10 cellular contexts compared by ENCODE assay signal in the genomic region with DNA sequence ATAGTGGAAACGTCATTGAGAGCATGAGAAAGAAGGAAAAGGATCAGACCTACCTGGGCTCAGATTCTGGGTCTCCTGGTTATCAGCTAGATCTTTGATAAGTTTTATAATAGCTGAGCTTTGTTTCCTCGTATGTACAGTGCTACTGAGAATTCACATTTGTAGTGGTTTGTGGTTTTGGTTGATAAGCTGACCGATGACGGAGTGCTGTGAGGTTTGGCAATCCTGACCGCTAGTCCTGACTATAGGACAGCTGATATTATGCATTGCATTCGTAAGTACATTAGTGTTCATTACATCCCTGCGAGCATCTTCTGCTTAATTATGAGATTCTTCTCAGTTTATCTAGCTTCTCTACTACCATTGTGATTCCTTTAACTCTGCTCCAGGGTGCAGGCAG.
A peak's percentile ranks its signal among the peaks of the same experiment; 100 is the strongest.
DNase-seq lines count a peak whose midpoint lies in the region; ATAC-seq and TF ChIP-seq lines count a peak whose summit lies in the region.
"Had no signal": no experiment of that assay in that cellular context is flagged by ENCODE, and none has a peak within 500 bp of the region (broad histone marks: within the 10 kb centered on the region; RNA-seq: fewer than 3 reads in every experiment).

No MANE protein-coding gene starts in this region.

- no peak for TF ChIP-seq CTCF in retinal pigment epithelial cell (conservative IDR thresholded peaks at IDR 0.05; ENCODE audit: low read depth, low read length)

- H3K4me3 ChIP-seq in retinal pigment epithelial cell (ENCODE audit: low read length): no peak overlapping the region
- H3K4me3 ChIP-seq: upper lobe of left lung had no signal

- ATAC-seq in GM18868 (IDR thresholded peaks at IDR 0.05; ENCODE audit: unreplicated experiment) (peak; percentile 61), HG03432 (IDR thresholded peaks at IDR 0.05; ENCODE audit: unreplicated experiment) (peak; percentile 49), HG03095 (IDR thresholded peaks at IDR 0.05; ENCODE audit: unreplicated experiment) (no peak)
- no peak for ATAC-seq in naive thymus-derived CD8-positive, alpha-beta T cell

- peaks cover 0 to 8% (median 2%) of the 10 kb centered on the region in 5 donors for H3K27me3 Mint-ChIP-seq in naive thymus-derived CD8-positive, alpha-beta T cell
- H3K27me3 Mint-ChIP-seq: brain had no signal

- peak; percentile 88 for DNase-seq in SW480 (ENCODE audit: low spot score)
- peak; percentile 22 for DNase-seq in retinal pigment epithelial cell (ENCODE audit: low read depth)
- no peak for DNase-seq in T-helper 1 cell
- DNase-seq in naive thymus-derived CD8-positive, alpha-beta T cell: no peak
- DNase-seq: NCI-H1417 treated with DMSO at 0.1 percent for 48 hours, upper lobe of left lung had no signal

- no peak overlapping the region for H3K27ac Mint-ChIP-seq in naive thymus-derived CD8-positive, alpha-beta T cell
- H3K27ac Mint-ChIP-seq: brain had no signal

- no peaks in the 10 kb centered on the region for H3K36me3 Mint-ChIP-seq in naive thymus-derived CD8-positive, alpha-beta T cell
- H3K36me3 Mint-ChIP-seq: brain had no signal

- no peak overlapping the region for H3K4me3 Mint-ChIP-seq in naive thymus-derived CD8-positive, alpha-beta T cell
- H3K4me3 Mint-ChIP-seq: brain had no signal

- peaks cover 0 to 3% (median 1%) of the 10 kb centered on the region in 4 donors for H3K4me1 Mint-ChIP-seq in naive thymus-derived CD8-positive, alpha-beta T cell

- H3K9me3 Mint-ChIP-seq in naive thymus-derived CD8-positive, alpha-beta T cell: peaks cover 0 to 9% (median 0%) of the 10 kb centered on the region in 9 donors
- H3K9me3 Mint-ChIP-seq: brain had no signal

- POLR2A ChIA-PET in naive thymus-derived CD8-positive, alpha-beta T cell (lab: Charles Lee): no interaction called here

Comparison
In these comparisons a context has a peak if more than half of its experiments do, and no peak if none do; other contexts are left out.
1. ATAC-seq: peak in GM18868 (single experiment) and HG03432 (single experiment); none in HG03095 (single experiment) and naive thymus-derived CD8-positive, alpha-beta T cell (0 of 2).
2. DNase-seq: peak in SW480 (single experiment) and retinal pigment epithelial cell (single experiment); none in T-helper 1 cell (0 of 5) and naive thymus-derived CD8-positive, alpha-beta T cell (0 of 10).